9 cellular contexts compared by ENCODE assay signal in the genomic region with DNA sequence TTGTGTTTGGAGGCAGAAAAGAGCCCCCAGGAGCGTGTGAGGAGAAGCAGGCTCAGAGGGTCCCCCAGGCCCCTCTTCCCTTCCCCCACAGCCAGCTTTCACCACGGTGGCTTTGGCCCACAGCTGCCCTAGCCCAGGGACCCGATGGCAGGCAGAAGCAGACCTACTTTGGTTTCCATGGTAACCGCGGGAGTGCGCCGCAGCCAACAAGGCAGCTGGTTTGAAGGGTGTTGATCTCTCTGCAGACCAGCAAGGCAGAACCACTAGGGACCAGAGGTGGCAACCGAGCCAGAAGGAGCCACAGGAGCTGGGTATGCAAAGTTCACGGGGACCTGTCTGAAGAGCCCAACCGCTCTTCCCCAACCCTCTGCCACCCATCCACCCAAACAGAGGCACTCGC.
DNase-seq lines count a peak whose midpoint lies in the region; ATAC-seq and TF ChIP-seq lines count a peak whose summit lies in the region.
"Had no signal": no experiment of that assay in that cellular context is flagged by ENCODE, and none has a peak within 500 bp of the region (broad histone marks: within the 10 kb centered on the region; RNA-seq: fewer than 3 reads in every experiment).

No MANE protein-coding gene starts in this region.

- CTCF ChIA-PET in activated CD4-positive, alpha-beta T cell treated with anti-CD3 and anti-CD28 coated beads, Interleukin-2, amount 10 ng/mL, durations not matched to agents 7 days and 5 days (lab: Charles Lee): interaction anchor here (0.9 to 1.1 kb wide), 2 partner anchors 16 to 24 kb away, joined by 3 to 4 read pairs; no protein-coding TSS in a partner anchor

- no peaks in the 10 kb centered on the region for H3K4me1 Mint-ChIP-seq in activated CD4-positive, alpha-beta T cell treated with anti-CD3 and anti-CD28 coated beads, Interleukin-2, amount 10 ng/mL, durations not matched to agents 7 days and 5 days
- peaks cover 7% of the 10 kb centered on the region for H3K4me1 Mint-ChIP-seq in mesothelial cell of epicardium

- H3K27me3 Mint-ChIP-seq in activated CD4-positive, alpha-beta T cell treated with anti-CD3 and anti-CD28 coated beads, Interleukin-2, amount 10 ng/mL, durations not matched to agents 7 days and 5 days: peaks cover 16% of the 10 kb centered on the region
- H3K27me3 Mint-ChIP-seq in mesothelial cell of epicardium (ENCODE audit: low read depth): peaks cover 5% of the 10 kb centered on the region

- WGBS in mesodermal cell (ENCODE audit: insufficient coverage in 2 of 2), 2 experiments: 43 to 59% methylated on average over 9 to 11 of the region's 11 CpGs

- POLR2A ChIA-PET in activated CD4-positive, alpha-beta T cell treated with anti-CD3 and anti-CD28 coated beads, Interleukin-2, amount 10 ng/mL, durations not matched to agents 7 days and 5 days (lab: Charles Lee): interaction anchor here (0.6 kb wide), 1 partner anchor 112 kb away, joined by 5 read pairs; no protein-coding TSS in a partner anchor

- H3K36me3 ChIP-seq in WERI-Rb-1 (no peaks in the 10 kb centered on the region), mesodermal cell (ENCODE audit: control insufficient read depth, insufficient read depth, low read length) (no peaks in the 10 kb centered on the region)
- H3K36me3 ChIP-seq: esophagus squamous epithelium had no signal

- H3K27ac Mint-ChIP-seq in activated CD4-positive, alpha-beta T cell treated with anti-CD3 and anti-CD28 coated beads, Interleukin-2, amount 10 ng/mL, durations not matched to agents 7 days and 5 days: no peak overlapping the region
- H3K27ac Mint-ChIP-seq in mesothelial cell of epicardium: no peak overlapping the region

- no peak overlapping the region for H3K27ac ChIP-seq in WERI-Rb-1
- H3K27ac ChIP-seq in mesodermal cell (ENCODE audit: low read depth, low read length, severe bottlenecking): peak overlapping the region; percentile 0
- H3K27ac ChIP-seq: esophagus squamous epithelium had no signal

- no peaks in the 10 kb centered on the region for H3K9me3 Mint-ChIP-seq in activated CD4-positive, alpha-beta T cell treated with anti-CD3 and anti-CD28 coated beads, Interleukin-2, amount 10 ng/mL, durations not matched to agents 7 days and 5 days
- H3K9me3 Mint-ChIP-seq in mesothelial cell of epicardium: peaks cover 5% of the 10 kb centered on the region

- no peak for ATAC-seq in GM19455 (IDR thresholded peaks at IDR 0.05; ENCODE audit: unreplicated experiment)
- ATAC-seq in GM18867 (IDR thresholded peaks at IDR 0.05; ENCODE audit: unreplicated experiment): no peak

- H3K4me3 Mint-ChIP-seq in activated CD4-positive, alpha-beta T cell treated with anti-CD3 and anti-CD28 coated beads, Interleukin-2, amount 10 ng/mL, durations not matched to agents 7 days and 5 days: no peak overlapping the region
- no peak overlapping the region for H3K4me3 Mint-ChIP-seq in mesothelial cell of epicardium

- no peaks in the 10 kb centered on the region for H3K36me3 Mint-ChIP-seq in activated CD4-positive, alpha-beta T cell treated with anti-CD3 and anti-CD28 coated beads, Interleukin-2, amount 10 ng/mL, durations not matched to agents 7 days and 5 days (ENCODE audit: low read depth)
- H3K36me3 Mint-ChIP-seq in mesothelial cell of epicardium: no peaks in the 10 kb centered on the region

- H3K27me3 ChIP-seq in WERI-Rb-1 (ENCODE audit: insufficient read depth, low read depth, severe bottlenecking): no peaks in the 10 kb centered on the region

- H3K4me3 ChIP-seq in WERI-Rb-1 (ENCODE audit: low read depth, low read length): no peak overlapping the region
- H3K4me3 ChIP-seq in mesodermal cell (ENCODE audit: extremely low read depth, insufficient read depth, low read length, poor library complexity, severe bottlenecking): no peak overlapping the region
- H3K4me3 ChIP-seq: esophagus squamous epithelium had no signal

- H3K9me3 ChIP-seq in WERI-Rb-1 (ENCODE audit: severe bottlenecking) (no peaks in the 10 kb centered on the region), mesodermal cell (ENCODE audit: control insufficient read depth, low read length) (no peaks in the 10 kb centered on the region)
- H3K9me3 ChIP-seq: esophagus squamous epithelium had no signal

- peaks cover 4% of the 10 kb centered on the region for H3K4me1 ChIP-seq in mesodermal cell (ENCODE audit: control insufficient read depth, insufficient read depth, low read length, poor library complexity, severe bottlenecking)

- DNase-seq in DMS 273 treated with DMSO at 0.1 percent for 48 hours (lab: John Stamatoyannopoulos, UW): peak; percentile 25
- peak; percentile 80 for DNase-seq in NCI-H2029 (lab: John Stamatoyannopoulos, UW)
- DNase-seq in WERI-Rb-1: peak; percentile 58
- no peak for DNase-seq in activated CD4-positive, alpha-beta T cell treated with anti-CD3 and anti-CD28 coated beads, Interleukin-2, amount 10 ng/mL, durations not matched to agents 7 days and 5 days
- no peak for DNase-seq in mesothelial cell of epicardium (ENCODE audit: low spot score in 2 of 2, unreplicated experiment in 2 of 2)
- DNase-seq: esophagus squamous epithelium had no signal

- TF ChIP-seq CTCF in WERI-Rb-1 (IDR thresholded peaks at IDR 0.05; ENCODE audit: low read depth, low read length): no peak
- no peak for TF ChIP-seq CTCF in mesothelial cell of epicardium (IDR thresholded peaks at IDR 0.05; ENCODE audit: unreplicated experiment)

Comparison
In these comparisons a context has a peak if more than half of its experiments do, and no peak if none do; other contexts are left out.
1. DNase-seq: peak in DMS 273 treated with DMSO at 0.1 percent for 48 hours (single experiment), NCI-H2029 (single experiment) and WERI-Rb-1 (single experiment); none in activated CD4-positive, alpha-beta T cell treated with anti-CD3 and anti-CD28 coated beads, Interleukin-2, amount 10 ng/mL, durations not matched to agents 7 days and 5 days (single experiment) and mesothelial cell of epicardium (0 of 2).